8 cellular contexts compared by ENCODE assay signal in genomic region chr9:114507726-114508125, GRCh38. TPM values are rescaled to one million over a fixed set of nuclear protein-coding genes. Genes with fewer than 3 reads are reported as not detected.
DNase-seq lines count a peak whose midpoint lies in the region; ATAC-seq and TF ChIP-seq lines count a peak whose summit lies in the region.
"Had no signal": no experiment of that assay in that cellular context is flagged by ENCODE, and none has a peak within 500 bp of the region (broad histone marks: within the 10 kb centered on the region; RNA-seq: fewer than 3 reads in every experiment).

No MANE protein-coding gene starts in this region.

- H3K4me3 Mint-ChIP-seq in WTC11: no peak overlapping the region
- no peak overlapping the region for H3K4me3 Mint-ChIP-seq in activated naive CD8-positive, alpha-beta T cell treated with anti-CD3 and anti-CD28 coated beads, Interleukin-2, amount 50 U/mL, for 24 hours

- H3K9me3 Mint-ChIP-seq in WTC11: no peaks in the 10 kb centered on the region
- no peaks in the 10 kb centered on the region for H3K9me3 Mint-ChIP-seq in activated naive CD8-positive, alpha-beta T cell treated with anti-CD3 and anti-CD28 coated beads, Interleukin-2, amount 50 U/mL, for 24 hours
- H3K9me3 Mint-ChIP-seq: T-cell had no signal

- CTCF ChIA-PET in WTC11 (lab: Charles Lee): interaction anchor here (1.0 to 3.0 kb wide), 6 partner anchors 23 to 169 kb away, joined by 3 to 16 read pairs (median 7); no protein-coding TSS in a partner anchor

- TF ChIP-seq CTCF in WTC11 (IDR thresholded peaks at IDR 0.05): no peak

- peaks cover 19% of the 10 kb centered on the region for H3K27me3 Mint-ChIP-seq in WTC11 (ENCODE audit: low read depth)
- peaks cover 22% of the 10 kb centered on the region for H3K27me3 Mint-ChIP-seq in activated naive CD8-positive, alpha-beta T cell treated with anti-CD3 and anti-CD28 coated beads, Interleukin-2, amount 50 U/mL, for 24 hours

- H3K27ac Mint-ChIP-seq in WTC11: peak overlapping the region; percentile 57
- H3K27ac Mint-ChIP-seq in activated naive CD8-positive, alpha-beta T cell treated with anti-CD3 and anti-CD28 coated beads, Interleukin-2, amount 50 U/mL, for 24 hours: no peak overlapping the region
- H3K27ac Mint-ChIP-seq: T-cell had no signal

- H3K4me1 Mint-ChIP-seq in WTC11: peaks cover 38% of the 10 kb centered on the region
- H3K4me1 Mint-ChIP-seq in activated naive CD8-positive, alpha-beta T cell treated with anti-CD3 and anti-CD28 coated beads, Interleukin-2, amount 50 U/mL, for 24 hours: peaks cover 29% of the 10 kb centered on the region

- no peaks in the 10 kb centered on the region for H3K36me3 Mint-ChIP-seq in WTC11
- H3K36me3 Mint-ChIP-seq in activated naive CD8-positive, alpha-beta T cell treated with anti-CD3 and anti-CD28 coated beads, Interleukin-2, amount 50 U/mL, for 24 hours (ENCODE audit: low read depth): no peaks in the 10 kb centered on the region
- H3K36me3 Mint-ChIP-seq: T-cell had no signal

- POLR2A ChIA-PET in WTC11 (lab: Charles Lee): interaction anchor here (0.5 kb wide), 1 partner anchor 89 kb away, joined by 3 read pairs; no protein-coding TSS in a partner anchor

- ATAC-seq in WTC11 (0 out of 2 replicates have a peak, but pooled peaks have one; percentile 2), GM21737 (IDR thresholded peaks at IDR 0.05; ENCODE audit: unreplicated experiment) (no peak)
- ATAC-seq in activated naive CD8-positive, alpha-beta T cell treated with anti-CD3 and anti-CD28 coated beads, Interleukin-2, amount 50 U/mL, for 24 hours: no peak
- ATAC-seq: T-cell had no signal

- peak; percentile 61 for DNase-seq in DMS79 treated with DMSO at 0.1 percent for 48 hours (lab: John Stamatoyannopoulos, UW)
- peak; percentile 55 for DNase-seq in HuH-7 (ENCODE audit: low spot score)
- DNase-seq in WTC11 (ENCODE audit: low spot score): no peak
- DNase-seq in kidney tubule cell (ENCODE audit: low spot score): peak; percentile 59
- no peak for DNase-seq in ecto neural progenitor cell (ENCODE audit: low spot score)
- DNase-seq in activated naive CD8-positive, alpha-beta T cell treated with anti-CD3 and anti-CD28 coated beads, Interleukin-2, amount 50 U/mL, for 24 hours: no peak

TF ChIP-seq in WTC11, 78 proteins besides CTCF, POLR2A, EP300 and RAD21:
- TF ChIP-seq NFATC4 (CRISPR knock-in tag; IDR thresholded peaks at IDR 0.05) (no peak), ZBTB21 (CRISPR knock-in tag; IDR thresholded peaks at IDR 0.05; ENCODE audit: borderline replicate concordance) (no peak), ZNF138 (CRISPR knock-in tag; conservative IDR thresholded peaks at IDR 0.05) (no peak), PREB (CRISPR knock-in tag; IDR thresholded peaks at IDR 0.05; ENCODE audit: borderline replicate concordance) (no peak), ZNF317 (CRISPR knock-in tag; IDR thresholded peaks at IDR 0.05; ENCODE audit: borderline replicate concordance, low read depth) (no peak), PRRX2 (CRISPR knock-in tag; IDR thresholded peaks at IDR 0.05) (no peak), ETV6 (CRISPR knock-in tag; IDR thresholded peaks at IDR 0.05) (no peak), ZNF425 (CRISPR knock-in tag; conservative IDR thresholded peaks at IDR 0.05) (no peak), ZNF219 (CRISPR knock-in tag; IDR thresholded peaks at IDR 0.05; ENCODE audit: borderline replicate concordance) (no peak), MXD4 (CRISPR knock-in tag; IDR thresholded peaks at IDR 0.05; ENCODE audit: borderline replicate concordance) (no peak)

RNA-seq across cellular contexts. Expression of gene WHRN, which starts 2.5 kb away (rescaled TPM):
- total RNA-seq in WTC11 (2021): 20.6 to 24.3 TPM (median 23.3 TPM) in 3 replicates

Comparison
In these comparisons a context has a peak if more than half of its experiments do, and no peak if none do; other contexts are left out.
1. DNase-seq: peak in DMS79 treated with DMSO at 0.1 percent for 48 hours (single experiment), HuH-7 (single experiment) and kidney tubule cell (single experiment); none in WTC11 (single experiment), ecto neural progenitor cell (single experiment) and activated naive CD8-positive, alpha-beta T cell treated with anti-CD3 and anti-CD28 coated beads, Interleukin-2, amount 50 U/mL, for 24 hours (single experiment).